ENCODE assay signal across 19 cellular contexts in the genomic region with DNA sequence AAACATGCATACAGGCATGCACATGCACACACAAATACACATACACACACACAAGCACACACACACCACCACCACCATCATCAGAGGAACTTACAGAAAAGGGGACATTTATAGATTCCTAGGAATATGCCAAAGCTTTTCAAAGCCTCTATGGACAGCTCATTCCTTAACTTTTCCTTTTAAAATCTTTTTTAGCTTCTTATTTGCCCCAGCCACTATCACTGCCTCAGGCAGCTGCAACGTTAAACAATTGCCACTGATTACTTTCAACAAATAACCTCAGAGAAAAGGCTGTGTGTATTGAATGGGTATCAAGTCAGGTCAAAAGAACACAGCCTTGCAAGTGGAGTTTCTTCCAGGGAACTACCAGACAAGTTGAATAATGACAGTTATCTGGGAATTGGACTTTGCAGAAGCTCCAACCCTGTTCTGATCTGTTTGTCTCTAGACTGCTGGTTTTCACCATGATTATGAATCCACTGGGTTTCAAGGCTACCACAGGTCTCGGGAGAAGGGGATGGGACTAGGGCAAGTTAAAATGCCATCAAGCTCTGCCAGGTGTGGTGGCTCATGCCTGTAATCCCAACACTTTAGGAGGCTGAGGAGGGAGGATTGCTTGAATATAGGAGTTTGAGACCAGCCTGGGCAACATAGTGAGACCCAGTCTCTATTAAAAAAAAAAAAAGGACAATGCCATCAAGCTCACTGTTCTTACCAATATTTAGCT. TPM values are rescaled to one million over a fixed set of nuclear protein-coding genes. Genes with fewer than 3 reads are reported as not detected.
A peak's percentile ranks its signal among the peaks of the same experiment; 100 is the strongest.
DNase-seq lines count a peak whose midpoint lies in the region; TF ChIP-seq lines count a peak whose summit lies in the region.
"Had no signal": no experiment of that assay in that cellular context is flagged by ENCODE, and none has a peak within 500 bp of the region (broad histone marks: within the 10 kb centered on the region; RNA-seq: fewer than 3 reads in every experiment).

No MANE protein-coding gene starts in this region.

- no peak for TF ChIP-seq CTCF in endothelial cell (IDR thresholded peaks at IDR 0.05; ENCODE audit: unreplicated experiment)
- TF ChIP-seq CTCF in nephron (IDR thresholded peaks at IDR 0.05; ENCODE audit: unreplicated experiment in 3 of 3), result no peak
- no peak for TF ChIP-seq CTCF in osteocyte (IDR thresholded peaks at IDR 0.05)
- TF ChIP-seq CTCF in Peyer's patch (IDR thresholded peaks at IDR 0.05), result no peak

- H3K27me3 Mint-ChIP-seq in endothelial cell (ENCODE audit: unreplicated experiment) (peaks cover 34% of the 10 kb centered on the region), nephron (ENCODE audit: low read depth) (peaks cover 32% of the 10 kb centered on the region), osteocyte (ENCODE audit: unreplicated experiment) (peaks cover 18% of the 10 kb centered on the region)

- no peaks in the 10 kb centered on the region for H3K27me3 ChIP-seq in Peyer's patch

- DNase-seq in activated CD8-positive, alpha-beta memory T cell treated with anti-CD3 and anti-CD28 coated beads, Interleukin-2, amount 50 U/mL, for 48 hours, result peak; percentile 39
- no peak for DNase-seq in activated CD8-positive, alpha-beta memory T cell treated with anti-CD3 and anti-CD28 coated beads for 24 hours
- DNase-seq in endothelial cell (ENCODE audit: low spot score), result no peak
- peak; percentile 7 for DNase-seq in osteocyte (ENCODE audit: extremely low spot score, unreplicated experiment)
- no peak for DNase-seq in Ammon's horn (ENCODE audit: low spot score)
- no peak for DNase-seq in Peyer's patch
- DNase-seq: 8988T; ACHN; AML-193; C1 segment of cervical spinal cord; Caco-2; CD8-positive, alpha-beta T cell; DMS153; DND-41; HFFc6 had no signal

- H3K4me1 Mint-ChIP-seq in endothelial cell (ENCODE audit: unreplicated experiment) (peaks cover 51% of the 10 kb centered on the region), nephron (peaks cover 23% of the 10 kb centered on the region), osteocyte (ENCODE audit: unreplicated experiment) (peaks cover 31% of the 10 kb centered on the region)

- H3K36me3 ChIP-seq in Peyer's patch, result no peaks in the 10 kb centered on the region
- H3K36me3 ChIP-seq: HAP-1 had no signal

- peak overlapping the region; percentile 65 for H3K27ac Mint-ChIP-seq in endothelial cell (ENCODE audit: unreplicated experiment)
- H3K27ac Mint-ChIP-seq in nephron, result no peak overlapping the region
- H3K27ac Mint-ChIP-seq in osteocyte (ENCODE audit: unreplicated experiment), result no peak overlapping the region
- H3K27ac Mint-ChIP-seq: CD8-positive, alpha-beta T cell; GM23338; HFFc6 had no signal

- no peaks in the 10 kb centered on the region for H3K9me3 ChIP-seq in Peyer's patch
- H3K9me3 ChIP-seq: A549, HAP-1 had no signal

- H3K4me1 ChIP-seq in Peyer's patch, result peaks cover 0 to 20% (median 0%) of the 10 kb centered on the region in 4 donors

- H3K27ac ChIP-seq in Peyer's patch, result no peak overlapping the region

- H3K9me3 Mint-ChIP-seq in endothelial cell (ENCODE audit: unreplicated experiment) (no peaks in the 10 kb centered on the region), nephron (peaks cover 3% of the 10 kb centered on the region), osteocyte (ENCODE audit: unreplicated experiment) (peaks cover 6% of the 10 kb centered on the region)
- H3K9me3 Mint-ChIP-seq: CD8-positive, alpha-beta T cell had no signal

- H3K36me3 Mint-ChIP-seq in endothelial cell (ENCODE audit: low read depth, unreplicated experiment), result peaks cover 51% of the 10 kb centered on the region
- no peaks in the 10 kb centered on the region for H3K36me3 Mint-ChIP-seq in nephron (ENCODE audit: low read depth)
- no peaks in the 10 kb centered on the region for H3K36me3 Mint-ChIP-seq in osteocyte (ENCODE audit: unreplicated experiment)

- no peak overlapping the region for H3K4me3 ChIP-seq in Peyer's patch
- H3K4me3 ChIP-seq: A549, GM23338, HAP-1 had no signal

- TF ChIP-seq POLR2A in Peyer's patch (IDR thresholded peaks at IDR 0.05), result no peak

- H3K4me3 Mint-ChIP-seq in endothelial cell (ENCODE audit: unreplicated experiment) (peak overlapping the region; percentile 52), nephron (peak overlapping the region in 2 of 3 experiments; percentile 24 to 39), osteocyte (ENCODE audit: unreplicated experiment) (no peak overlapping the region)
- H3K4me3 Mint-ChIP-seq: GM23338, HFFc6 had no signal

RNA-seq across cellular contexts. Expression of a gene that starts 21.9 kb away (rescaled TPM):
- 0.49 TPM for total RNA-seq in endothelial cell (ENCODE audit: unreplicated experiment)
- 0.39 and 0.97 TPM in 2 replicates for total RNA-seq in osteocyte
- not detected for total RNA-seq in Peyer's patch
- total RNA-seq: Caco-2; CD8-positive, alpha-beta T cell; HFFc6 had no signal

RNA-seq across cellular contexts. Expression of a gene that starts 38.7 kb away (rescaled TPM):
- 1,308 TPM for total RNA-seq in endothelial cell (ENCODE audit: unreplicated experiment)
- 0.31 TPM in 1 of 2 replicates, not detected in the other for total RNA-seq in osteocyte
- total RNA-seq in Peyer's patch, result 10 to 100 TPM in 3 of 4 donors, 1 to 10 TPM in 1; 5.3 to 28.1 (median 11.4) TPM
- total RNA-seq: CD8-positive, alpha-beta T cell; GM23338; HFFc6 had no signal

Comparison
In these comparisons a context has a peak if more than half of its experiments do, and no peak if none do; other contexts are left out.
1. DNase-seq: peak in activated CD8-positive, alpha-beta memory T cell treated with anti-CD3 and anti-CD28 coated beads, Interleukin-2, amount 50 U/mL, for 48 hours (single experiment) and osteocyte (single experiment); none in activated CD8-positive, alpha-beta memory T cell treated with anti-CD3 and anti-CD28 coated beads for 24 hours (single experiment), endothelial cell (single experiment), Ammon's horn (single experiment) and Peyer's patch (0 of 3).
2. RNA of a gene that starts 38.7 kb away (total RNA-seq): 1,308 TPM in endothelial cell (single experiment); 5.3 to 28.1 TPM in Peyer's patch and 0.31 TPM in osteocyte; every median in the first group is over 10 times any median in the second.